In the genomic region with DNA sequence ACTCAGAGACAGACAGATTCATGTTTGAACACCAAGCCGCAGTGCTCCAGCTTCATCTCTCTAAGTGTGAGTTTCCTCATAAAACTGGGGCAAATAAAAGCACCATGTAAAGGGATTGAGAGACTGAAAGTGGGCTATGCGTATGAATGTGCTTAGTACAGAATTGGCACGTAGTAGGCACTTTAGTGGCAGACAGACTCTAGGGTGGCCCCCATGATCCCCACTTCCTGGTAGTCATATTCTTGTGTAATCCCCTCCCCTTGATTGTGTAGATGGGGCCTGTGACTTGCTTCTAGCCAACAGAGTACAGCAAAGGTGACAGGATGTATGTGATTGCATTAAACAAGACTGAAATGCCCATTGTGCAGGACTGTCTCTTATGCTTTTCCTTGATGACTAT, we compare ENCODE assay signal across 7 cellular contexts. TPM values are rescaled to one million over a fixed set of nuclear protein-coding genes. Genes with fewer than 3 reads are reported as not detected.
"Had no signal": no experiment of that assay in that cellular context is flagged by ENCODE, and none has a peak within 500 bp of the region (broad histone marks: within the 10 kb centered on the region; RNA-seq: fewer than 3 reads in every experiment).

No MANE protein-coding gene starts in this region.

- DNase-seq: GF-D8 had no signal

- FAIRE-seq: G401.6, GM12878, GM12891, GM12892, GM18507, GM19239 had no signal

- H3K4me3 ChIP-seq: GM12878 had no signal

- ATAC-seq: GM12878 had no signal

RNA-seq across cellular contexts. Expression of a gene that starts 43.0 kb away (rescaled TPM):
- total RNA-seq: GM12878 had no signal
